Comparison of ENCODE assay signal across 1 cellular context in genomic region chr2:46230677-46231425, GRCh38.
TF ChIP-seq lines count a peak whose summit lies in the region.

No MANE protein-coding gene starts in this region.

TF ChIP-seq in IMR-90, 13 proteins besides CTCF, POLR2A, EP300 and RAD21:
- TF ChIP-seq MXI1 (IDR thresholded peaks at IDR 0.05; ENCODE audit: borderline replicate concordance, low read depth, low read length) (no peak), SMC3 (IDR thresholded peaks at IDR 0.05; ENCODE audit: low read depth, low read length) (no peak), USF2 (IDR thresholded peaks at IDR 0.05; ENCODE audit: low read depth, low read length) (no peak), NFE2L2 (IDR thresholded peaks at IDR 0.05; ENCODE audit: low read depth, low read length) (no peak), CHD1 (IDR thresholded peaks at IDR 0.05; ENCODE audit: low read depth, low read length) (no peak), CEBPB (IDR thresholded peaks at IDR 0.05; ENCODE audit: low read depth, low read length) (no peak), FOS (IDR thresholded peaks at IDR 0.05; ENCODE audit: low read depth, low read length) (no peak), MAFK (IDR thresholded peaks at IDR 0.05; ENCODE audit: low read depth, low read length) (no peak), RFX5 (IDR thresholded peaks at IDR 0.05; ENCODE audit: low read depth, low read length) (no peak), RCOR1 (IDR thresholded peaks at IDR 0.05; ENCODE audit: insufficient replicate concordance, low read length) (no peak), BHLHE40 (IDR thresholded peaks at IDR 0.05; ENCODE audit: low read depth, low read length) (no peak), MAZ (IDR thresholded peaks at IDR 0.05; ENCODE audit: borderline replicate concordance, low read depth, low read length) (no peak)
- TF ChIP-seq, protein P1, sequence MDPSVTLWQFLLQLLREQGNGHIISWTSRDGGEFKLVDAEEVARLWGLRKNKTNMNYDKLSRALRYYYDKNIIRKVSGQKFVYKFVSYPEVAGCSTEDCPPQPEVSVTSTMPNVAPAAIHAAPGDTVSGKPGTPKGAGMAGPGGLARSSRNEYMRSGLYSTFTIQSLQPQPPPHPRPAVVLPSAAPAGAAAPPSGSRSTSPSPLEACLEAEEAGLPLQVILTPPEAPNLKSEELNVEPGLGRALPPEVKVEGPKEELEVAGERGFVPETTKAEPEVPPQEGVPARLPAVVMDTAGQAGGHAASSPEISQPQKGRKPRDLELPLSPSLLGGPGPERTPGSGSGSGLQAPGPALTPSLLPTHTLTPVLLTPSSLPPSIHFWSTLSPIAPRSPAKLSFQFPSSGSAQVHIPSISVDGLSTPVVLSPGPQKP (IDR thresholded peaks at IDR 0.05; ENCODE audit: borderline replicate concordance, low read depth, low read length) = no peak
